1 cellular context compared by ENCODE assay signal in genomic region chr20:63627129-63627699, GRCh38.
TF ChIP-seq lines count a peak whose summit lies in the region.

No MANE protein-coding gene starts in this region.

TF ChIP-seq in HEK293, 187 proteins besides CTCF, POLR2A, EP300 and RAD21 (continued from another document):
- TF ChIP-seq PRDM10 (tag by site-specific recombination; IDR thresholded peaks at IDR 0.05) (peak; percentile 48), ZNF768 (tag by site-specific recombination; IDR thresholded peaks at IDR 0.05) (no peak), ZBTB8A (tag by site-specific recombination; IDR thresholded peaks at IDR 0.05) (peak; percentile 98), ZNF362 (tag by site-specific recombination; IDR thresholded peaks at IDR 0.05) (no peak), ZNF701 (tag by site-specific recombination; IDR thresholded peaks at IDR 0.05) (no peak), ZNF146 (tag by site-specific recombination; IDR thresholded peaks at IDR 0.05) (no peak), ZNF10 (tag by site-specific recombination; IDR thresholded peaks at IDR 0.05) (0 out of 2 replicates have a peak, but pooled peaks have one; percentile 9), ZNF596 (tag by site-specific recombination; IDR thresholded peaks at IDR 0.05) (no peak), ZNF707 (tag by site-specific recombination; IDR thresholded peaks at IDR 0.05) (no peak), GFI1B (tag by site-specific recombination; IDR thresholded peaks at IDR 0.05) (no peak), ZNF785 (tag by site-specific recombination; IDR thresholded peaks at IDR 0.05) (no peak), ZNF777 (tag by site-specific recombination; IDR thresholded peaks at IDR 0.05; ENCODE audit: borderline replicate concordance) (no peak; the same call in 1 of the 2 replicates), ZNF670 (tag by site-specific recombination; IDR thresholded peaks at IDR 0.05; ENCODE audit: low read depth) (no peak), ZBTB6 (tag by site-specific recombination; IDR thresholded peaks at IDR 0.05) (no peak), ZNF555 (tag by site-specific recombination; conservative IDR thresholded peaks at IDR 0.05) (no peak), TCF7L2 (IDR thresholded peaks at IDR 0.05; ENCODE audit: borderline replicate concordance, low read depth, low read length) (no peak), ZNF704 (tag by site-specific recombination; IDR thresholded peaks at IDR 0.05) (no peak), REPIN1 (tag by site-specific recombination; IDR thresholded peaks at IDR 0.05; ENCODE audit: low read depth) (no peak), ZNF221 (tag by site-specific recombination; IDR thresholded peaks at IDR 0.05; ENCODE audit: borderline replicate concordance) (no peak), ZFHX2 (tag by site-specific recombination; conservative IDR thresholded peaks at IDR 0.05) (peak; percentile 62; the same call in 1 of the 2 replicates), EGR2 (tag by site-specific recombination; IDR thresholded peaks at IDR 0.05; ENCODE audit: low read depth) (peak; percentile 51; the same call in 1 of the 2 replicates), ZNF174 (tag by site-specific recombination; IDR thresholded peaks at IDR 0.05) (no peak), MZF1 (tag by site-specific recombination; IDR thresholded peaks at IDR 0.05; ENCODE audit: borderline replicate concordance) (no peak), AEBP2 (tag by site-specific recombination; IDR thresholded peaks at IDR 0.05; ENCODE audit: borderline replicate concordance) (no peak), HOXC10 (CRISPR knock-in tag; IDR thresholded peaks at IDR 0.05) (0 out of 2 replicates have a peak, but pooled peaks have one; percentile 33), SCRT2 (tag by site-specific recombination; IDR thresholded peaks at IDR 0.05) (peak; percentile 72; the same call in 1 of the 2 replicates), ZNF18 (tag by site-specific recombination; IDR thresholded peaks at IDR 0.05) (peak; percentile 66), SP7 (tag by site-specific recombination; IDR thresholded peaks at IDR 0.05) (peak; percentile 39; the same call in 1 of the 2 replicates), ZFP37 (tag by site-specific recombination; IDR thresholded peaks at IDR 0.05) (peak; percentile 87), ZNF214 (tag by site-specific recombination; IDR thresholded peaks at IDR 0.05; ENCODE audit: borderline replicate concordance) (no peak), ZNF571 (tag by site-specific recombination; IDR thresholded peaks at IDR 0.05) (no peak), ZNF692 (tag by site-specific recombination; IDR thresholded peaks at IDR 0.05) (peak; percentile 58; the same call in 1 of the 2 replicates), ZSCAN18 (tag by site-specific recombination; IDR thresholded peaks at IDR 0.05) (no peak), ZNF202 (tag by site-specific recombination; IDR thresholded peaks at IDR 0.05; ENCODE audit: borderline replicate concordance) (no peak), ZNF423 (tag by site-specific recombination; IDR thresholded peaks at IDR 0.05) (peak; percentile 91), ZNF837 (tag by site-specific recombination; IDR thresholded peaks at IDR 0.05) (no peak), YY2 (tag by site-specific recombination; IDR thresholded peaks at IDR 0.05) (no peak), PRDM2 (tag by site-specific recombination; IDR thresholded peaks at IDR 0.05; ENCODE audit: borderline replicate concordance) (peak; percentile 76; the same call in 1 of the 2 replicates), ZNF175 (tag by site-specific recombination; IDR thresholded peaks at IDR 0.05) (no peak), ZNF169 (tag by site-specific recombination; IDR thresholded peaks at IDR 0.05) (no peak), ZNF266 (tag by site-specific recombination; IDR thresholded peaks at IDR 0.05; ENCODE audit: low read depth) (no peak), KLF1 (tag by site-specific recombination; IDR thresholded peaks at IDR 0.05) (peak; percentile 74), ZNF138 (tag by site-specific recombination; IDR thresholded peaks at IDR 0.05; ENCODE audit: borderline replicate concordance) (no peak), KLF9 (tag by site-specific recombination; IDR thresholded peaks at IDR 0.05; ENCODE audit: low read depth) (peak; percentile 65)
